ENCODE assay signal across 1 cellular context in genomic region chr2:176098366-176099158, GRCh38.
A peak's percentile ranks its signal among the peaks of the same experiment; 100 is the strongest.
TF ChIP-seq lines count a peak whose summit lies in the region.

No MANE protein-coding gene starts in this region.

TF ChIP-seq in K562, 482 proteins besides CTCF, POLR2A, EP300 and RAD21:
- 0 out of 2 replicates have a peak, but pooled peaks have one; percentile 13 for TF ChIP-seq SPI1 (IDR thresholded peaks at IDR 0.05; ENCODE audit: borderline replicate concordance, low read depth, low read length)
- TF ChIP-seq GTF2A2 (tag; IDR thresholded peaks at IDR 0.05) = no peak
